ENCODE assay signal across 10 cellular contexts in the genomic region with DNA sequence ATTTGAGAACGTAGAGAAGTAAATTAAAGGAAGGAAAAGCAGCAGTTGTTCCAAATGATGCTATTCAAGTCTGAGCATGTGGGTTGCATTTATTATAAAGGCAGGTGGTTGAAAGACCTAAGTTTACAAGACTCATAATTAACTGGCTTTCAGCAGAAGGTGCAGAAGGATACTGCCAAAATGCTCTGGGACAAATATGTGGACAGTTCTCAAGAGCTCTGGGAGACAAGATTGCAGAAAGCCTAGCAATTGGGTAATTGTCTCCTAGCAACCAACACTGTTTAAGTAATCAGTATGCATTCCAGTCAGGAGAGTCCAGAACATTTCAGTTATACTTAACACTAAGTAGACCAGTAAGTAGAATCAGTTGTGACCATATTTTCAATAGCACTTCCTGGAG.
DNase-seq lines count a peak whose midpoint lies in the region; ATAC-seq and TF ChIP-seq lines count a peak whose summit lies in the region.
"Had no signal": no experiment of that assay in that cellular context is flagged by ENCODE, and none has a peak within 500 bp of the region (broad histone marks: within the 10 kb centered on the region; RNA-seq: fewer than 3 reads in every experiment).

No MANE protein-coding gene starts in this region.

- TF ChIP-seq CTCF in AG09309 (IDR thresholded peaks at IDR 0.05; ENCODE audit: control insufficient read depth, insufficient read depth, low read depth, low read length, missing control alignments) (no peak), esophagus muscularis mucosa (IDR thresholded peaks at IDR 0.05) (no peak)
- no peak for TF ChIP-seq CTCF in CD8-positive, alpha-beta T cell (IDR thresholded peaks at IDR 0.05)

- POLR2A ChIA-PET in CD8-positive, alpha-beta T cell (lab: Charles Lee): no interaction called here

- H3K4me3 ChIP-seq in AG09309 (ENCODE audit: control insufficient read depth, low read depth, low read length): no peak overlapping the region
- no peak overlapping the region for H3K4me3 ChIP-seq in esophagus muscularis mucosa
- H3K4me3 ChIP-seq in CD8-positive, alpha-beta T cell (ENCODE audit: low read depth, low read length): no peak overlapping the region
- H3K4me3 ChIP-seq in SJCRH30: no peak overlapping the region
- H3K4me3 ChIP-seq: tibial nerve had no signal

- H3K27me3 Mint-ChIP-seq in CD8-positive, alpha-beta T cell (ENCODE audit: low read depth): no peaks in the 10 kb centered on the region

- no peak for TF ChIP-seq POLR2A in esophagus muscularis mucosa (IDR thresholded peaks at IDR 0.05; ENCODE audit: low read depth)

- peaks cover 49% of the 10 kb centered on the region for H3K36me3 Mint-ChIP-seq in CD8-positive, alpha-beta T cell

- no peaks in the 10 kb centered on the region for H3K9me3 Mint-ChIP-seq in CD8-positive, alpha-beta T cell

- peak overlapping the region; percentile 82 to 92 (median 84) for H3K27ac ChIP-seq in esophagus muscularis mucosa (replicated peaks in 1 of 4)
- H3K27ac ChIP-seq in CD8-positive, alpha-beta T cell (ENCODE audit: low read depth, low read length): no peak overlapping the region
- H3K27ac ChIP-seq in SJCRH30: no peak overlapping the region

- no peak for ATAC-seq in CD8-positive, alpha-beta T cell

- CTCF ChIA-PET in CD8-positive, alpha-beta T cell (lab: Charles Lee): no interaction called here

- no peaks in the 10 kb centered on the region for H3K9me3 ChIP-seq in esophagus muscularis mucosa
- no peaks in the 10 kb centered on the region for H3K9me3 ChIP-seq in CD8-positive, alpha-beta T cell (ENCODE audit: low read length)
- H3K9me3 ChIP-seq in SJCRH30 (replicated peaks): no peaks in the 10 kb centered on the region
- H3K9me3 ChIP-seq: tibial nerve had no signal

- H3K36me3 ChIP-seq in esophagus muscularis mucosa (peaks cover 7 to 21% (median 18%) of the 10 kb centered on the region in 4 donors), SJCRH30 (no peaks in the 10 kb centered on the region)
- no peaks in the 10 kb centered on the region for H3K36me3 ChIP-seq in CD8-positive, alpha-beta T cell (ENCODE audit: insufficient read depth, low read length)

- intact Hi-C loops in esophagus muscularis mucosa (cut with DNase I): no loop called here
- intact Hi-C loops in CD8-positive, alpha-beta T cell (cut with DNase I, micrococcal nuclease): no loop called here

- H3K27ac Mint-ChIP-seq in CD8-positive, alpha-beta T cell: no peak overlapping the region

- H3K4me3 Mint-ChIP-seq in CD8-positive, alpha-beta T cell: no peak overlapping the region

- 14% methylated on average over 1 of the region's 1 CpG for WGBS in esophagus muscularis mucosa

- H3K4me1 ChIP-seq in esophagus muscularis mucosa: peaks cover 63 to 96% (median 93%) of the 10 kb centered on the region in 4 donors
- no peaks in the 10 kb centered on the region for H3K4me1 ChIP-seq in CD8-positive, alpha-beta T cell (ENCODE audit: insufficient read depth, low read length)
- no peaks in the 10 kb centered on the region for H3K4me1 ChIP-seq in SJCRH30

- peak; percentile 63 for TF ChIP-seq EP300 in esophagus muscularis mucosa (IDR thresholded peaks at IDR 0.05)

- DNase-seq in AG09309 (ENCODE audit: low read depth): peak; percentile 95
- DNase-seq in NCI-H2171 treated with DMSO at 0.1 percent for 48 hours (lab: John Stamatoyannopoulos, UW): peak; percentile 74
- DNase-seq in esophagus muscularis mucosa (ENCODE audit: extremely low spot score): no peak
- peak; percentile 52 for DNase-seq in myocyte (ENCODE audit: low read depth)
- DNase-seq in CD8-positive, alpha-beta T cell: no peak
- no peak for DNase-seq in HuH-7 (ENCODE audit: low spot score)
- DNase-seq in T-helper 2 cell: no peak
- DNase-seq in SJCRH30: no peak
- DNase-seq: DND-41 had no signal

- H3K27me3 ChIP-seq in esophagus muscularis mucosa (no peaks in the 10 kb centered on the region), SJCRH30 (no peaks in the 10 kb centered on the region)
- no peaks in the 10 kb centered on the region for H3K27me3 ChIP-seq in CD8-positive, alpha-beta T cell (ENCODE audit: insufficient read depth, low read length)
- H3K27me3 ChIP-seq: tibial nerve had no signal

- no peaks in the 10 kb centered on the region for H3K4me1 Mint-ChIP-seq in CD8-positive, alpha-beta T cell (ENCODE audit: low read depth)

Comparison
In these comparisons a context has a peak if more than half of its experiments do, and no peak if none do; other contexts are left out.
1. DNase-seq: peak in AG09309 (single experiment), NCI-H2171 treated with DMSO at 0.1 percent for 48 hours (single experiment) and myocyte (single experiment); none in esophagus muscularis mucosa (single experiment), CD8-positive, alpha-beta T cell (0 of 7), HuH-7 (single experiment), T-helper 2 cell (0 of 5) and SJCRH30 (0 of 2).
2. H3K27ac ChIP-seq: peak in esophagus muscularis mucosa (4 of 4); none in CD8-positive, alpha-beta T cell (single experiment) and SJCRH30 (single experiment).